Comparison of ENCODE assay signal across 11 cellular contexts in genomic region chr2:175575346-175576258, GRCh38.
A peak's percentile ranks its signal among the peaks of the same experiment; 100 is the strongest.
DNase-seq lines count a peak whose midpoint lies in the region; ATAC-seq and TF ChIP-seq lines count a peak whose summit lies in the region.
"Had no signal": no experiment of that assay in that cellular context is flagged by ENCODE, and none has a peak within 500 bp of the region (broad histone marks: within the 10 kb centered on the region; RNA-seq: fewer than 3 reads in every experiment).

No MANE protein-coding gene starts in this region.

- DNase-seq in DMS53 (lab: John Stamatoyannopoulos, UW) (peak; percentile 16), DMS53 treated with DMSO at 0.1 percent for 48 hours (lab: John Stamatoyannopoulos, UW; ENCODE audit: unreplicated experiment) (no peak), natural killer cell (peak; percentile 43), SIG-M5 treated with dmso at 0.1 percent for 504 hours (lab: John Stamatoyannopoulos, UW; ENCODE audit: unreplicated experiment) (no peak), MCF 10A (ENCODE audit: unreplicated experiment) (no peak), amniotic stem cell (lab: John Stamatoyannopoulos, UW) (no peak)
- DNase-seq: activated naive CD4-positive, alpha-beta T cell treated with anti-CD3 and anti-CD28 coated beads, Interleukin-2, amount 10 ng/mL, durations not matched to agents 7 days and 5 days; posterior cingulate gyrus had no signal

- H3K4me3 Mint-ChIP-seq in natural killer cell (peak overlapping the region; percentile 81), MCF 10A (ENCODE audit: unreplicated experiment) (no peak overlapping the region)
- H3K4me3 Mint-ChIP-seq: activated naive CD4-positive, alpha-beta T cell treated with anti-CD3 and anti-CD28 coated beads, Interleukin-2, amount 10 ng/mL, durations not matched to agents 7 days and 5 days had no signal

- H3K4me1 Mint-ChIP-seq in natural killer cell (peaks cover 30 to 35% of the 10 kb centered on the region in 2 donors), MCF 10A (ENCODE audit: insufficient read depth, unreplicated experiment) (peaks cover 6% of the 10 kb centered on the region)
- H3K4me1 Mint-ChIP-seq: activated naive CD4-positive, alpha-beta T cell treated with anti-CD3 and anti-CD28 coated beads, Interleukin-2, amount 10 ng/mL, durations not matched to agents 7 days and 5 days had no signal

- no peaks in the 10 kb centered on the region for H3K9me3 Mint-ChIP-seq in natural killer cell
- no peaks in the 10 kb centered on the region for H3K9me3 Mint-ChIP-seq in MCF 10A (ENCODE audit: unreplicated experiment)
- H3K9me3 Mint-ChIP-seq: activated naive CD4-positive, alpha-beta T cell treated with anti-CD3 and anti-CD28 coated beads, Interleukin-2, amount 10 ng/mL, durations not matched to agents 7 days and 5 days had no signal

- TF ChIP-seq CTCF in natural killer cell (IDR thresholded peaks at IDR 0.05) (no peak), MCF 10A (IDR thresholded peaks at IDR 0.05; ENCODE audit: unreplicated experiment) (no peak)

- H3K36me3 Mint-ChIP-seq in natural killer cell: peaks cover 12% of the 10 kb centered on the region
- no peaks in the 10 kb centered on the region for H3K36me3 Mint-ChIP-seq in MCF 10A (ENCODE audit: insufficient read depth, unreplicated experiment)
- H3K36me3 Mint-ChIP-seq: activated naive CD4-positive, alpha-beta T cell treated with anti-CD3 and anti-CD28 coated beads, Interleukin-2, amount 10 ng/mL, durations not matched to agents 7 days and 5 days had no signal

- POLR2A ChIA-PET in MCF 10A (lab: Yijun Ruan, JAX): interaction anchor here (0.7 kb wide), 1 partner anchor 52 kb away, joined by 3 read pairs; no protein-coding TSS in a partner anchor

- peak; percentile 99 for ATAC-seq in GM21619 (IDR thresholded peaks at IDR 0.05; ENCODE audit: unreplicated experiment)
- peak; percentile 90 for ATAC-seq in HG03460 (IDR thresholded peaks at IDR 0.05; ENCODE audit: unreplicated experiment)
- peak; percentile 90 to 96 (median 96) for ATAC-seq in natural killer cell
- ATAC-seq: HCT116 had no signal

- no TSS peak for BruUV-seq in MCF 10A (replicated peaks; lab: Mats Ljungman, UMichigan)

- H3K27me3 Mint-ChIP-seq in natural killer cell (ENCODE audit: low read depth in 2 of 2) (peaks cover 57 to 65% of the 10 kb centered on the region in 2 donors), MCF 10A (ENCODE audit: insufficient read depth, unreplicated experiment) (no peaks in the 10 kb centered on the region)

- intact Hi-C loops in natural killer cell (cut with micrococcal nuclease): loop anchor here (1.0 to 5.0 kb wide), 3 partner anchors 37 to 1277 kb away; no protein-coding TSS in a partner anchor
- intact Hi-C loops in MCF 10A (cut with micrococcal nuclease): no loop called here

- H3K27ac Mint-ChIP-seq in natural killer cell: peak overlapping the region; percentile 88 to 89
- no peak overlapping the region for H3K27ac Mint-ChIP-seq in MCF 10A (ENCODE audit: low read depth, unreplicated experiment)
- H3K27ac Mint-ChIP-seq: activated naive CD4-positive, alpha-beta T cell treated with anti-CD3 and anti-CD28 coated beads, Interleukin-2, amount 10 ng/mL, durations not matched to agents 7 days and 5 days had no signal

- CTCF ChIA-PET in MCF 10A (lab: Yijun Ruan, JAX): interaction anchor here (0.5 to 0.7 kb wide), 4 partner anchors 15 to 255 kb away, joined by 3 read pairs; no protein-coding TSS in a partner anchor

Comparison
In these comparisons a context has a peak if more than half of its experiments do, and no peak if none do; other contexts are left out.
1. DNase-seq: peak in DMS53 (single experiment) and natural killer cell (single experiment); none in DMS53 treated with DMSO at 0.1 percent for 48 hours (single experiment), SIG-M5 treated with dmso at 0.1 percent for 504 hours (single experiment), MCF 10A (single experiment) and amniotic stem cell (single experiment).
2. Peak in every context shown above with its lines, with median percentiles within 50 percentile points of each other: ATAC-seq.